Comparison of ENCODE assay signal across 17 cellular contexts in genomic region chr12:2642176-2642892, GRCh38.
DNase-seq lines count a peak whose midpoint lies in the region; ATAC-seq and TF ChIP-seq lines count a peak whose summit lies in the region.
"Had no signal": no experiment of that assay in that cellular context is flagged by ENCODE, and none has a peak within 500 bp of the region (broad histone marks: within the 10 kb centered on the region; RNA-seq: fewer than 3 reads in every experiment).

No MANE protein-coding gene starts in this region.

- H3K36me3 Mint-ChIP-seq in activated naive CD8-positive, alpha-beta T cell treated with anti-CD3 and anti-CD28 coated beads for 36 hours: no peaks in the 10 kb centered on the region
- no peaks in the 10 kb centered on the region for H3K36me3 Mint-ChIP-seq in activated naive CD8-positive, alpha-beta T cell treated with anti-CD3 and anti-CD28 coated beads, Interleukin-2, amount 50 U/mL, for 24 hours (ENCODE audit: low read depth)
- no peaks in the 10 kb centered on the region for H3K36me3 Mint-ChIP-seq in central memory CD8-positive, alpha-beta T cell (ENCODE audit: insufficient read depth)
- H3K36me3 Mint-ChIP-seq in type B pancreatic cell: no peaks in the 10 kb centered on the region

- H3K27ac Mint-ChIP-seq in activated naive CD8-positive, alpha-beta T cell treated with anti-CD3 and anti-CD28 coated beads for 36 hours: peak overlapping the region; percentile 18
- no peak overlapping the region for H3K27ac Mint-ChIP-seq in activated naive CD8-positive, alpha-beta T cell treated with anti-CD3 and anti-CD28 coated beads, Interleukin-2, amount 50 U/mL, for 24 hours
- no peak overlapping the region for H3K27ac Mint-ChIP-seq in central memory CD8-positive, alpha-beta T cell (ENCODE audit: low read depth)
- peak overlapping the region; percentile 30 for H3K27ac Mint-ChIP-seq in type B pancreatic cell
- H3K27ac Mint-ChIP-seq: activated B cell treated with CpG ODN at 0.5 μM for 24 hours, progenitor cell of endocrine pancreas had no signal

- TF ChIP-seq CTCF in type B pancreatic cell (conservative IDR thresholded peaks at IDR 0.05): no peak

- intact Hi-C loops in sciatic nerve (cut with DNase I): no loop called here

- no peak for ATAC-seq in activated naive CD8-positive, alpha-beta T cell treated with anti-CD3 and anti-CD28 coated beads, Interleukin-2, amount 50 U/mL, for 24 hours
- peak; percentile 52 for ATAC-seq in central memory CD8-positive, alpha-beta T cell (replicated peaks; ENCODE audit: extremely low read depth, poor library complexity, severe bottlenecking)
- ATAC-seq in HG03571 (IDR thresholded peaks at IDR 0.05; ENCODE audit: unreplicated experiment) (no peak), sciatic nerve (no peak)
- ATAC-seq: foreskin keratinocyte had no signal

- peak; percentile 11 for DNase-seq in activated naive CD8-positive, alpha-beta T cell treated with anti-CD3 and anti-CD28 coated beads for 36 hours
- DNase-seq in activated naive CD8-positive, alpha-beta T cell treated with anti-CD3 and anti-CD28 coated beads, Interleukin-2, amount 50 U/mL, for 24 hours: no peak
- DNase-seq in SW480 (ENCODE audit: low spot score) (peak; percentile 63), type B pancreatic cell (ENCODE audit: extremely low spot score, unreplicated experiment) (no peak), sciatic nerve (ENCODE audit: low spot score) (no peak)
- no peak for DNase-seq in central memory CD8-positive, alpha-beta T cell (ENCODE audit: low spot score in 2 of 2)
- DNase-seq: activated B cell treated with CpG ODN at 0.5 μM for 24 hours; DMS53; effector CD4-positive, alpha-beta T cell; foreskin keratinocyte; H9; MM.1S; NCI-H1436 treated with DMSO at 0.1 percent for 48 hours; NCI-H510A; T-helper 9 cell had no signal

- H3K4me1 Mint-ChIP-seq in activated naive CD8-positive, alpha-beta T cell treated with anti-CD3 and anti-CD28 coated beads for 36 hours: peaks cover 23% of the 10 kb centered on the region
- peaks cover 17% of the 10 kb centered on the region for H3K4me1 Mint-ChIP-seq in activated naive CD8-positive, alpha-beta T cell treated with anti-CD3 and anti-CD28 coated beads, Interleukin-2, amount 50 U/mL, for 24 hours
- peaks cover 18% of the 10 kb centered on the region for H3K4me1 Mint-ChIP-seq in central memory CD8-positive, alpha-beta T cell
- H3K4me1 Mint-ChIP-seq in type B pancreatic cell (ENCODE audit: unreplicated experiment): no peaks in the 10 kb centered on the region
- H3K4me1 Mint-ChIP-seq: activated B cell treated with CpG ODN at 0.5 μM for 24 hours had no signal

- no peaks in the 10 kb centered on the region for H3K9me3 Mint-ChIP-seq in activated naive CD8-positive, alpha-beta T cell treated with anti-CD3 and anti-CD28 coated beads for 36 hours
- H3K9me3 Mint-ChIP-seq in activated naive CD8-positive, alpha-beta T cell treated with anti-CD3 and anti-CD28 coated beads, Interleukin-2, amount 50 U/mL, for 24 hours: no peaks in the 10 kb centered on the region
- H3K9me3 Mint-ChIP-seq in central memory CD8-positive, alpha-beta T cell: no peaks in the 10 kb centered on the region
- no peaks in the 10 kb centered on the region for H3K9me3 Mint-ChIP-seq in type B pancreatic cell
- H3K9me3 Mint-ChIP-seq: activated B cell treated with CpG ODN at 0.5 μM for 24 hours, H9 had no signal

- H3K4me3 Mint-ChIP-seq in activated naive CD8-positive, alpha-beta T cell treated with anti-CD3 and anti-CD28 coated beads for 36 hours: no peak overlapping the region
- H3K4me3 Mint-ChIP-seq in activated naive CD8-positive, alpha-beta T cell treated with anti-CD3 and anti-CD28 coated beads, Interleukin-2, amount 50 U/mL, for 24 hours: no peak overlapping the region
- no peak overlapping the region for H3K4me3 Mint-ChIP-seq in central memory CD8-positive, alpha-beta T cell
- H3K4me3 Mint-ChIP-seq in type B pancreatic cell: no peak overlapping the region
- H3K4me3 Mint-ChIP-seq: activated B cell treated with CpG ODN at 0.5 μM for 24 hours, H9 had no signal

- H3K27me3 Mint-ChIP-seq in activated naive CD8-positive, alpha-beta T cell treated with anti-CD3 and anti-CD28 coated beads for 36 hours: peaks cover 31% of the 10 kb centered on the region
- peaks cover 21% of the 10 kb centered on the region for H3K27me3 Mint-ChIP-seq in activated naive CD8-positive, alpha-beta T cell treated with anti-CD3 and anti-CD28 coated beads, Interleukin-2, amount 50 U/mL, for 24 hours
- H3K27me3 Mint-ChIP-seq in central memory CD8-positive, alpha-beta T cell: peaks cover 88% of the 10 kb centered on the region
- H3K27me3 Mint-ChIP-seq in type B pancreatic cell: peaks cover 21% of the 10 kb centered on the region

Comparison
In these comparisons a context has a peak if more than half of its experiments do, and no peak if none do; other contexts are left out.
1. DNase-seq: peak in activated naive CD8-positive, alpha-beta T cell treated with anti-CD3 and anti-CD28 coated beads for 36 hours (single experiment) and SW480 (single experiment); none in activated naive CD8-positive, alpha-beta T cell treated with anti-CD3 and anti-CD28 coated beads, Interleukin-2, amount 50 U/mL, for 24 hours (single experiment), central memory CD8-positive, alpha-beta T cell (0 of 2), type B pancreatic cell (single experiment) and sciatic nerve (single experiment).
2. H3K27ac Mint-ChIP-seq: peak in activated naive CD8-positive, alpha-beta T cell treated with anti-CD3 and anti-CD28 coated beads for 36 hours (single experiment) and type B pancreatic cell (single experiment); none in activated naive CD8-positive, alpha-beta T cell treated with anti-CD3 and anti-CD28 coated beads, Interleukin-2, amount 50 U/mL, for 24 hours (single experiment) and central memory CD8-positive, alpha-beta T cell (single experiment).